10 cellular contexts compared by ENCODE assay signal in the genomic region with DNA sequence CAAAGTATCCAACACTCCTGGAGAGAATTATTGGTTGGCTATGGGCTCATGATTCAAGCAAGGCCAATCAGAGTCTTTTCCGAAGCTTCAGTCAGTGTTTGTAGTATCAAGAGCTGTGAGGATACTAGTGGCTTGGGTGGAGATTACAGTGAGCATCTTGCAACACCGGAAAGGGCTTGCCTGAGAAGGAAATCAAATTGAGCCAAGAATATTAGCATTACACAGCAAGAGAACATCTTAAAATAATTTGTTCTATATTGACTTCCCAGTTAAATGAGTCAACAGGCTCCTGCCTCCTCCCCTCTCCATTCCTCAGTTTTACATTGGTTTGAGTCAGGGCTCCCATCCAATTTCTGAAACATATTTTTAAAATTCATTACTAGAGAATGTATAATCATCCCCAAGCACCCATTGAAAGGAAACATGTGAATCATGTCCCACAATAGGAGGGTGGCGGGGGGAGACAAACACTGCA.
DNase-seq lines count a peak whose midpoint lies in the region; ATAC-seq, FAIRE-seq and TF ChIP-seq lines count a peak whose summit lies in the region.
"Had no signal": no experiment of that assay in that cellular context is flagged by ENCODE, and none has a peak within 500 bp of the region (broad histone marks: within the 10 kb centered on the region; RNA-seq: fewer than 3 reads in every experiment).

No MANE protein-coding gene starts in this region.

- H3K9me3 ChIP-seq in kidney (ENCODE audit: control insufficient read depth in 1 of 2, low read length in 2 of 2) (no peaks in the 10 kb centered on the region), small intestine (ENCODE audit: control insufficient read depth, low read depth) (no peaks in the 10 kb centered on the region)
- H3K9me3 ChIP-seq: ascending aorta had no signal

- H3K27ac ChIP-seq in coronary artery (peak overlapping the region; percentile 38 to 66), kidney (ENCODE audit: low read depth in 2 of 2, low read length in 2 of 2) (peak overlapping the region in 1 of 2 donors; percentile 16), small intestine (ENCODE audit: low read depth in 1 of 2, low read length in 1 of 2) (no peak overlapping the region)
- H3K27ac ChIP-seq: VCaP had no signal

- no peak for ATAC-seq in GM18861 (IDR thresholded peaks at IDR 0.05; ENCODE audit: unreplicated experiment)

- no peaks in the 10 kb centered on the region for H3K36me3 ChIP-seq in kidney (ENCODE audit: control insufficient read depth in 1 of 2, insufficient read depth in 2 of 2, low read length in 2 of 2)
- no peaks in the 10 kb centered on the region for H3K36me3 ChIP-seq in small intestine (ENCODE audit: control insufficient read depth in 2 of 2, insufficient read depth in 2 of 2, low read length in 2 of 2)
- H3K36me3 ChIP-seq: ascending aorta had no signal

- no peak for TF ChIP-seq CTCF in coronary artery (IDR thresholded peaks at IDR 0.05)
- no peak for TF ChIP-seq CTCF in kidney (IDR thresholded peaks at IDR 0.05; ENCODE audit: borderline replicate concordance, extremely low read depth, insufficient read depth)

- H3K4me3 ChIP-seq in coronary artery (no peak overlapping the region), kidney (ENCODE audit: low read length in 2 of 2) (no peak overlapping the region), small intestine (ENCODE audit: low read depth in 1 of 2, low read length in 2 of 2) (no peak overlapping the region)
- H3K4me3 ChIP-seq: ascending aorta had no signal

- DNase-seq in AG20443 (ENCODE audit: low spot score) (peak; percentile 83), NOMO-1 (lab: John Stamatoyannopoulos, UW; ENCODE audit: unreplicated experiment in 2 of 2) (peak; percentile 65 to 81), coronary artery (ENCODE audit: low spot score) (no peak), myocyte (ENCODE audit: low read depth) (peak; percentile 39), kidney (no peak), NCI-H2227 (lab: John Stamatoyannopoulos, UW; ENCODE audit: unreplicated experiment) (no peak), small intestine (no peak)

- intact Hi-C loops in kidney (cut with DNase I) = no loop called here

- H3K27me3 ChIP-seq in small intestine (ENCODE audit: control insufficient read depth in 2 of 2, insufficient read depth in 2 of 2, low read length in 2 of 2) = no peaks in the 10 kb centered on the region
- H3K27me3 ChIP-seq: ascending aorta had no signal

- no peak overlapping the region for H3K9ac ChIP-seq in kidney (ENCODE audit: low read length in 2 of 2)

- H3K4me1 ChIP-seq in kidney (ENCODE audit: control insufficient read depth in 1 of 2, insufficient read depth in 1 of 2, low read depth in 1 of 2, low read length in 2 of 2) (no peaks in the 10 kb centered on the region), small intestine (ENCODE audit: control insufficient read depth in 2 of 2, insufficient read depth in 1 of 2, low read depth in 1 of 2, low read length in 1 of 2) (no peaks in the 10 kb centered on the region)

- FAIRE-seq in kidney (lab: Jason Lieb, UNC) (no peak), small intestine (lab: Jason Lieb, UNC) (no peak)

- WGBS in small intestine, 3 donors = 74 to 88% (median 79%) methylated on average over 3 of the region's 3 CpGs

Comparison
In these comparisons a context has a peak if more than half of its experiments do, and no peak if none do; other contexts are left out.
1. DNase-seq: peak in AG20443 (single experiment), NOMO-1 (2 of 2) and myocyte (single experiment); none in coronary artery (single experiment), kidney (single experiment), NCI-H2227 (single experiment) and small intestine (single experiment).
2. H3K27ac ChIP-seq: peak in coronary artery (2 of 2); none in small intestine (0 of 2).